Comparison of ENCODE assay signal across 9 cellular contexts in the genomic region with DNA sequence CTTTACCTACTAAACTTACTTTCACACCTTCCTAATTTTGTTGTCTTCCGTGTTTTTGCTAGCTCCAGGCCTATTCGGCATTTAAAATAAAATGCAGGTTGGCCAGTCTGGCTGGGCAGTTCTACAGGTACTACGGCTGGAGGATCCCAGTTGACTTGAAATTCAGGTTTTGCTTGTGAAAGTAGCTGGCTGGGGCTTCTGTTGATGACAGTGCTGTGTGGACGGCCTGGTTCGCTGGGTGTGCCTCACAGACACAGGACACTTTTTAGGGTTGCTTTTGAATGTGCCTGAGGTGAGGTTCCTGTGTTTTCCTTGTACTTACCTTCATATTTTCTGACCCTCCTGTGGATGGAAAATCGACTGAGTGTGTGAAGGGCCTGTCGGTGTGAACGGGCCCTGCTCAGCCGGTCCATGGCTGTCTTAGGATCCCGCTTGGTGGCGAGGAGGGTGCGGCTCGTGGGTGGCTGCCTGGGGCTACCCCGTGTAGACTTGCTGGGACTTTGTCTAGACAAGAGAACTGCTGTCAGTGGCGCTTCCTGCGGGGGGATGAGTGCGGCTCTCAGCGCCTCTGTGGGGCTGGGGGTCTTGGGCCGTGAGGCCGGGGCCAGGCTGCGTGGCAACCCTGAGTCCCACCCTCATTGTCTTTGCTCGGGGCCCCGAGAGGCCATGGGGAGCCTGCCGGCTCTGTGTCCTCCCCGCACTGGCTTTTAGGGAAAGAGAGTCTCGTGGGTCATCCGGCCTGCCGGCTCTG. TPM values are rescaled to one million over a fixed set of nuclear protein-coding genes. Genes with fewer than 3 reads are reported as not detected.
DNase-seq lines count a peak whose midpoint lies in the region; ATAC-seq and TF ChIP-seq lines count a peak whose summit lies in the region.
"Had no signal": no experiment of that assay in that cellular context is flagged by ENCODE, and none has a peak within 500 bp of the region (broad histone marks: within the 10 kb centered on the region; RNA-seq: fewer than 3 reads in every experiment).

No MANE protein-coding gene starts in this region.

- peak overlapping the region; percentile 32 for H3K4me2 ChIP-seq in hepatocyte

- no peak for TF ChIP-seq CTCF in hepatocyte (IDR thresholded peaks at IDR 0.05; ENCODE audit: poor library complexity)

- H3K27ac Mint-ChIP-seq in stimulated activated naive CD8-positive, alpha-beta T cell treated with anti-CD3 and anti-CD28 coated beads, Interleukin-15, amount 100 ng/mL, for 72 hours = peak overlapping the region; percentile 96 to 97

- no peaks in the 10 kb centered on the region for H4K20me1 ChIP-seq in hepatocyte (ENCODE audit: insufficient read depth, poor library complexity, severe bottlenecking)

- WGBS in hepatocyte (ENCODE audit: low lambda C conversion rate, missing lambda C conversion rate) = 86% methylated on average over 28 of the region's 28 CpGs

- H3K4me1 ChIP-seq in hepatocyte (ENCODE audit: insufficient read depth) = peaks cover 22% of the 10 kb centered on the region
- H3K4me1 ChIP-seq: uterus had no signal

- no peaks in the 10 kb centered on the region for H3K27me3 Mint-ChIP-seq in stimulated activated naive CD8-positive, alpha-beta T cell treated with anti-CD3 and anti-CD28 coated beads, Interleukin-15, amount 100 ng/mL, for 72 hours

- H3K4me3 Mint-ChIP-seq in stimulated activated naive CD8-positive, alpha-beta T cell treated with anti-CD3 and anti-CD28 coated beads, Interleukin-15, amount 100 ng/mL, for 72 hours = peak overlapping the region; percentile 77 to 93

- H3K36me3 ChIP-seq in hepatocyte (replicated peaks; ENCODE audit: insufficient read depth, low read depth) = no peaks in the 10 kb centered on the region
- H3K36me3 ChIP-seq: uterus had no signal

- no peak for DNase-seq in Jurkat, Clone E6-1 (ENCODE audit: low read depth, low spot score)
- peak; percentile 32 to 38 for DNase-seq in activated T-cell treated with anti-CD3 and anti-CD28 coated beads, Interleukin-2, amount 50 U/mL, for 48 hours
- DNase-seq in hepatocyte (ENCODE audit: low spot score) (peak; percentile 58), LoVo (ENCODE audit: low spot score) (no peak), RPMI8226 (no peak)
- peak in 1 of 2 donors; percentile 8 for DNase-seq in stimulated activated naive CD8-positive, alpha-beta T cell treated with anti-CD3 and anti-CD28 coated beads, Interleukin-15, amount 100 ng/mL, for 72 hours
- DNase-seq: NCI-H69, uterus had no signal

- H3K9me3 ChIP-seq in hepatocyte (ENCODE audit: low read depth) = no peaks in the 10 kb centered on the region
- H3K9me3 ChIP-seq: uterus had no signal

- H3K27me3 ChIP-seq in hepatocyte = no peaks in the 10 kb centered on the region
- H3K27me3 ChIP-seq: uterus had no signal

- H3K4me3 ChIP-seq in Jurkat, Clone E6-1 (ENCODE audit: low read length) = peak overlapping the region; percentile 63
- no peak overlapping the region for H3K4me3 ChIP-seq in hepatocyte
- H3K4me3 ChIP-seq: uterus had no signal

- H2AFZ ChIP-seq in hepatocyte = no peak overlapping the region

- no peaks in the 10 kb centered on the region for H3K9me2 ChIP-seq in hepatocyte (replicated peaks; ENCODE audit: insufficient read depth)

- H3K79me2 ChIP-seq in hepatocyte = no peaks in the 10 kb centered on the region

- ATAC-seq in stimulated activated naive CD8-positive, alpha-beta T cell treated with anti-CD3 and anti-CD28 coated beads, Interleukin-15, amount 100 ng/mL, for 72 hours = no peak
- no peak for ATAC-seq in HG02610 (IDR thresholded peaks at IDR 0.05; ENCODE audit: unreplicated experiment)

- peak overlapping the region; percentile 89 for H3K27ac ChIP-seq in hepatocyte
- H3K27ac ChIP-seq: uterus had no signal

- H3K4me1 Mint-ChIP-seq in stimulated activated naive CD8-positive, alpha-beta T cell treated with anti-CD3 and anti-CD28 coated beads, Interleukin-15, amount 100 ng/mL, for 72 hours = peaks cover 55% of the 10 kb centered on the region

- H3K9me3 Mint-ChIP-seq in stimulated activated naive CD8-positive, alpha-beta T cell treated with anti-CD3 and anti-CD28 coated beads, Interleukin-15, amount 100 ng/mL, for 72 hours = no peaks in the 10 kb centered on the region

RNA-seq across cellular contexts. Expression of gene ZNF750, which starts 18.7 kb away (rescaled TPM):
- not detected for polyA plus RNA-seq in Jurkat, Clone E6-1 (2012; ENCODE audit: insufficient read depth, insufficient read length)
- 0.12 and 0.27 TPM in 2 replicates for total RNA-seq in hepatocyte
- polyA plus RNA-seq in hepatocyte = 0.49 and 2.1 TPM in 2 replicates

Comparison
In these comparisons a context has a peak if more than half of its experiments do, and no peak if none do; other contexts are left out.
1. DNase-seq: peak in activated T-cell treated with anti-CD3 and anti-CD28 coated beads, Interleukin-2, amount 50 U/mL, for 48 hours (2 of 2) and hepatocyte (single experiment); none in Jurkat, Clone E6-1 (single experiment), LoVo (single experiment) and RPMI8226 (single experiment).